In the genomic region with DNA sequence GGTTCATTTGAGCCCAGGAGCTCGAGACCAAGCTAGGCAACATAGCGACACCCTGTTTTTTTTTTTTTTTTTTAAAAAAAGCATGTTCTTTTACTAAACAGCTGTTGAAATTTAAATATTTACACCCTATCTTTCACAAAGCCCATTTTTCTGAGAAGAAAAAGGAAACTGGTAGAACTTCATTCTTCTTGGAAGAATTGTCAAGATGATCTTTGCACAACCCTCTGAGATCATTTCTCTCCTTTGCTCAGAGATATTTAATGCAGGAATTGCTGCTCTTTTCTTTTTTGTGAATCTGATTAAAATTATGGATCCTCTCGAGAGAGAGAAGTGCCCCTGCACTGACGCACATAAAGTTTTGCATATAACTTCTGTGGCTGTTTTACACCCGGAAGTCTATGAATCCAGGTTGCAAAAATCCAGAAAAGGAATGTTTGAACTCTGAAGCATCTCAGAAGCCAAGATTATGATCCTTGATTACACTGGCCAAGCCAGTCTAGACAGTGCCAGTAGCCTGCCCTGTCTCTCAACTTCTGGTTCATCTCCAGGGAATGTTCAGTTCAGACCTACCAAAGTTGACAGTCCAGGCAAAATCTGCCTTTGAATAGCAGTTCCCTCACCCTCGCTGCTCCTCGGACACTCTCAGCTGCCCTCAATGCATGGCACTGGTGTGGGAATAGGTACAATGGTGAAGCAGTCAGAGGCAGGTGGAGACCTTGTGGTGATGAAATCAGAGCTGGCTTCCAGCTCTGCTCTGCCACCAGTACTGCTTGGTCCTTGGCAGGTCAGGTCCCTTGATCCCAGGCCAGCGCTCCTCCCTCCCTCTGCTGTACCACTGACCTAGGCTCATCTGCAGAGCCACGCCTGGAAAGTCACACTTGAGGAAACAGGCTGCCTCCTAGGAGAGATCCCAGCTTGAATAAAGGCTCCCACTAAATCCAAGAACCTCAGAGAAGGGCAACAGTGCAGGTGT, we compare ENCODE assay signal across 19 cellular contexts. TPM values are rescaled to one million over a fixed set of nuclear protein-coding genes. Genes with fewer than 3 reads are reported as not detected.
A peak's percentile ranks its signal among the peaks of the same experiment; 100 is the strongest.
DNase-seq lines count a peak whose midpoint lies in the region; ATAC-seq and TF ChIP-seq lines count a peak whose summit lies in the region.
"Had no signal": no experiment of that assay in that cellular context is flagged by ENCODE, and none has a peak within 500 bp of the region (broad histone marks: within the 10 kb centered on the region; RNA-seq: fewer than 3 reads in every experiment).

No MANE protein-coding gene starts in this region.

- no CpG with 5 or more reads among the region's 9 CpGs for WGBS in trophoblast cell (ENCODE audit: extremely low coverage, insufficient coverage, insufficient read length)

- H2BK5ac ChIP-seq in trophoblast cell (ENCODE audit: low read depth, low read length, poor library complexity) = no peak overlapping the region

- H3K27me3 ChIP-seq in Caco-2 (replicated peaks; ENCODE audit: control insufficient read depth, insufficient read depth, low read length) (no peaks in the 10 kb centered on the region), trophoblast cell (ENCODE audit: insufficient read depth, low read length) (no peaks in the 10 kb centered on the region)
- no peaks in the 10 kb centered on the region for H3K27me3 ChIP-seq in CD8-positive, alpha-beta memory T cell (ENCODE audit: insufficient read depth, low read length, poor library complexity, severe bottlenecking)
- H3K27me3 ChIP-seq: BLaER1 treated with 17β-estradiol and CSF1 and Interleukin-3, amounts not matched to agents 10 nM and 100 nM had no signal

- TF ChIP-seq CTCF in Caco-2 (IDR thresholded peaks at IDR 0.05; ENCODE audit: insufficient read depth in 1 of 2, low read depth in 1 of 2, low read length in 1 of 2, severe bottlenecking in 1 of 2, unreplicated experiment in 1 of 2) (no peak), LNCaP clone FGC (IDR thresholded peaks at IDR 0.05; ENCODE audit: control insufficient read depth, extremely low read depth, insufficient read depth) (no peak)

- no peak overlapping the region for H4K91ac ChIP-seq in trophoblast cell (ENCODE audit: low read depth, low read length)

- H3K4me1 Mint-ChIP-seq in Caco-2 (ENCODE audit: low read depth, unreplicated experiment) = peaks cover 7% of the 10 kb centered on the region
- no peaks in the 10 kb centered on the region for H3K4me1 Mint-ChIP-seq in CD8-positive, alpha-beta memory T cell

- DNase-seq in Caco-2 = no peak
- DNase-seq in LNCaP clone FGC (ENCODE audit: low read depth) = peak; percentile 50
- DNase-seq in left lobe of liver (ENCODE audit: low spot score) = peak; percentile 91
- peak; percentile 90 to 95 for DNase-seq in trophoblast cell
- no peak for DNase-seq in hepatic stellate cell (ENCODE audit: low spot score)
- DNase-seq in retina = no peak
- DNase-seq in CD8-positive, alpha-beta memory T cell = no peak
- no peak for DNase-seq in NCI-H774 (lab: John Stamatoyannopoulos, UW)
- DNase-seq: DMS79 treated with DMSO at 0.1 percent for 48 hours; NCI-H1048; NCI-H1436; NCI-H1930; NCI-H446; NCI-H69; NK-92 treated with Interleukin-12 subunit alpha and Interleukin-12 subunit beta, amount 100 ng/mL, for 24 hours; SHP77 had no signal

- H3K9ac ChIP-seq in trophoblast cell (ENCODE audit: low read length) = no peak overlapping the region
- H3K9ac ChIP-seq: BLaER1 treated with 17β-estradiol and CSF1 and Interleukin-3, amounts not matched to agents 10 nM and 100 nM; KMS-11 had no signal

- H3K9me3 ChIP-seq in Caco-2 = no peaks in the 10 kb centered on the region
- peaks cover 9% of the 10 kb centered on the region for H3K9me3 ChIP-seq in trophoblast cell (ENCODE audit: insufficient read depth, low read depth, low read length)
- no peaks in the 10 kb centered on the region for H3K9me3 ChIP-seq in CD8-positive, alpha-beta memory T cell (ENCODE audit: low read length)

- H3K4me3 ChIP-seq in Caco-2 (ENCODE audit: low read depth, low read length) = no peak overlapping the region
- no peak overlapping the region for H3K4me3 ChIP-seq in LNCaP clone FGC (ENCODE audit: low read depth, low read length)
- no peak overlapping the region for H3K4me3 ChIP-seq in trophoblast cell (ENCODE audit: low read depth, low read length)
- H3K4me3 ChIP-seq in CD8-positive, alpha-beta memory T cell (ENCODE audit: low read length) = no peak overlapping the region
- H3K4me3 ChIP-seq: BLaER1 treated with 17β-estradiol and CSF1 and Interleukin-3, amounts not matched to agents 10 nM and 100 nM had no signal

- H3K36me3 ChIP-seq in Caco-2 (ENCODE audit: control insufficient read depth, insufficient read depth, low read length) (no peaks in the 10 kb centered on the region), trophoblast cell (ENCODE audit: control insufficient read depth in 1 of 2, insufficient read depth in 2 of 2, low read length in 2 of 2) (no peaks in the 10 kb centered on the region)
- no peaks in the 10 kb centered on the region for H3K36me3 ChIP-seq in CD8-positive, alpha-beta memory T cell (ENCODE audit: insufficient read depth, low read length)
- H3K36me3 ChIP-seq: BLaER1 treated with 17β-estradiol and CSF1 and Interleukin-3, amounts not matched to agents 10 nM and 100 nM had no signal

- no peaks in the 10 kb centered on the region for H3K79me2 ChIP-seq in trophoblast cell (ENCODE audit: control insufficient read depth, insufficient read depth, low read length, poor library complexity)

- no peak overlapping the region for H2AFZ ChIP-seq in trophoblast cell (ENCODE audit: insufficient read depth, low read length, poor library complexity)

- H2BK120ac ChIP-seq in trophoblast cell (ENCODE audit: insufficient read depth, low read length, poor library complexity) = no peak overlapping the region

- H3K79me1 ChIP-seq in trophoblast cell (ENCODE audit: low read length) = peaks cover 3% of the 10 kb centered on the region

- intact Hi-C loops in Caco-2 (cut with micrococcal nuclease; ENCODE audit: unreplicated experiment) = no loop called here

- no peak overlapping the region for H3K14ac ChIP-seq in trophoblast cell (ENCODE audit: low read length)

- POLR2A ChIA-PET in Caco-2 (lab: Charles Lee) = no interaction called here
- POLR2A ChIA-PET in CD8-positive, alpha-beta memory T cell (lab: Charles Lee) = no interaction called here

- H3K27ac ChIP-seq in trophoblast cell (ENCODE audit: low read depth, low read length) = peak overlapping the region; percentile 7
- no peak overlapping the region for H3K27ac ChIP-seq in CD8-positive, alpha-beta memory T cell (ENCODE audit: low read depth, low read length)
- H3K27ac ChIP-seq: BLaER1 treated with 17β-estradiol and CSF1 and Interleukin-3, amounts not matched to agents 10 nM and 100 nM; KMS-11 had no signal

- no TSS peak for BruUV-seq in Caco-2 (replicated peaks; lab: Mats Ljungman, UMichigan)

- peaks cover 7% of the 10 kb centered on the region for H3K27me3 Mint-ChIP-seq in Caco-2 (ENCODE audit: insufficient read depth, unreplicated experiment)
- peaks cover 3 to 15% of the 10 kb centered on the region in 2 donors for H3K27me3 Mint-ChIP-seq in CD8-positive, alpha-beta memory T cell

- H2AK5ac ChIP-seq in trophoblast cell (ENCODE audit: low read length) = no peak overlapping the region

- no peak overlapping the region for H3K4me2 ChIP-seq in trophoblast cell (ENCODE audit: low read length)
- H3K4me2 ChIP-seq: BLaER1 treated with 17β-estradiol and CSF1 and Interleukin-3, amounts not matched to agents 10 nM and 100 nM; KMS-11 had no signal

- H3K9me3 Mint-ChIP-seq in Caco-2 (ENCODE audit: unreplicated experiment) = no peaks in the 10 kb centered on the region
- H3K9me3 Mint-ChIP-seq in CD8-positive, alpha-beta memory T cell = peaks cover 0 to 10% (median 6%) of the 10 kb centered on the region in 5 donors

- no peaks in the 10 kb centered on the region for H3K36me3 Mint-ChIP-seq in Caco-2 (ENCODE audit: insufficient read depth, unreplicated experiment)
- peaks cover 0 to 5% (median 0%) of the 10 kb centered on the region in 3 donors for H3K36me3 Mint-ChIP-seq in CD8-positive, alpha-beta memory T cell

- peak overlapping the region; percentile 22 for H3K4me3 Mint-ChIP-seq in Caco-2 (ENCODE audit: unreplicated experiment)
- H3K4me3 Mint-ChIP-seq in CD8-positive, alpha-beta memory T cell = no peak overlapping the region

- peak; percentile 99 for ATAC-seq in left lobe of liver
- ATAC-seq: SK-N-SH treated with all-trans-retinoic acid at 6 μM for 48 hours had no signal

- no peak overlapping the region for H4K12ac ChIP-seq in trophoblast cell (ENCODE audit: low read depth, low read length)

- no peak overlapping the region for H3K27ac Mint-ChIP-seq in Caco-2 (ENCODE audit: unreplicated experiment)
- H3K27ac Mint-ChIP-seq in CD8-positive, alpha-beta memory T cell = no peak overlapping the region

- H2BK12ac ChIP-seq in trophoblast cell (ENCODE audit: low read length) = no peak overlapping the region

- H4K8ac ChIP-seq in trophoblast cell (ENCODE audit: low read depth, low read length) = no peak overlapping the region

- CTCF ChIA-PET in Caco-2 (lab: Charles Lee) = interaction anchor here (0.6 kb wide), 1 partner anchor 13 kb away, joined by 3 read pairs; the partner anchor contains the start of gene SLC31A2
- CTCF ChIA-PET in CD8-positive, alpha-beta memory T cell (lab: Charles Lee) = no interaction called here

- H3K18ac ChIP-seq in trophoblast cell (ENCODE audit: low read length) = no peak overlapping the region

- no peak overlapping the region for H3K23ac ChIP-seq in trophoblast cell (ENCODE audit: low read length)

- no peak overlapping the region for H3K4ac ChIP-seq in trophoblast cell (ENCODE audit: low read depth, low read length)

- peaks cover 10% of the 10 kb centered on the region for H3K4me1 ChIP-seq in Caco-2
- H3K4me1 ChIP-seq in trophoblast cell (ENCODE audit: control insufficient read depth in 1 of 2, insufficient read depth in 2 of 2, low read length in 2 of 2) = peaks cover 4 to 7% of the 10 kb centered on the region in 2 experiments
- H3K4me1 ChIP-seq in CD8-positive, alpha-beta memory T cell (ENCODE audit: insufficient read depth, low read length) = no peaks in the 10 kb centered on the region
- H3K4me1 ChIP-seq: BLaER1 treated with 17β-estradiol and CSF1 and Interleukin-3, amounts not matched to agents 10 nM and 100 nM had no signal

RNA-seq across cellular contexts. Expression of gene SLC31A2, which starts 13.3 kb away (rescaled TPM):
- total RNA-seq in Caco-2 (2022) = 4.7 and 5.1 TPM in 2 replicates
- 23.5 TPM for total RNA-seq in left lobe of liver
- 5.6 TPM in 2 replicates for polyA plus RNA-seq in trophoblast cell (2013)
- total RNA-seq in CD8-positive, alpha-beta memory T cell = 1 to 10 TPM; 5.4 to 5.9 TPM
- polyA plus RNA-seq in CD8-positive, alpha-beta memory T cell = 5.2 TPM

Comparison
In these comparisons a context has a peak if more than half of its experiments do, and no peak if none do; other contexts are left out.
1. DNase-seq: peak in LNCaP clone FGC (single experiment), left lobe of liver (single experiment) and trophoblast cell (2 of 2); none in Caco-2 (0 of 2), hepatic stellate cell (single experiment), retina (single experiment), CD8-positive, alpha-beta memory T cell (0 of 5) and NCI-H774 (single experiment).